Comparison of ENCODE assay signal across 9 cellular contexts in genomic region chr21:32403201-32403701, GRCh38. TPM values are rescaled to one million over a fixed set of nuclear protein-coding genes. Genes with fewer than 3 reads are reported as not detected.
A peak's percentile ranks its signal among the peaks of the same experiment; 100 is the strongest.
DNase-seq lines count a peak whose midpoint lies in the region; ATAC-seq and TF ChIP-seq lines count a peak whose summit lies in the region.
"Had no signal": no experiment of that assay in that cellular context is flagged by ENCODE, and none has a peak within 500 bp of the region (broad histone marks: within the 10 kb centered on the region; RNA-seq: fewer than 3 reads in every experiment).

No MANE protein-coding gene starts in this region.

- peak; percentile 84 to 91 for ATAC-seq in activated naive CD4-positive, alpha-beta T cell treated with anti-CD3 and anti-CD28 coated beads, Interleukin-2, amount 50 U/mL, for 72 hours
- ATAC-seq in GM18867 (IDR thresholded peaks at IDR 0.05; ENCODE audit: unreplicated experiment) (no peak), HG02588 (IDR thresholded peaks at IDR 0.05; ENCODE audit: unreplicated experiment) (no peak)

- no peak overlapping the region for H3K4me3 ChIP-seq in LNCaP clone FGC (ENCODE audit: low read depth, low read length)
- H3K4me3 ChIP-seq in SJCRH30, result no peak overlapping the region

- no peaks in the 10 kb centered on the region; the same call in 1 of the 2 replicates for H3K4me1 ChIP-seq in SJCRH30

- H3K9me3 Mint-ChIP-seq in activated naive CD4-positive, alpha-beta T cell treated with anti-CD3 and anti-CD28 coated beads, Interleukin-2, amount 50 U/mL, for 72 hours, result no peaks in the 10 kb centered on the region
- H3K9me3 Mint-ChIP-seq: stimulated activated naive CD8-positive, alpha-beta T cell treated with anti-CD3 and anti-CD28 coated beads, Interleukin-15, Interleukin-2, amounts not matched to agents 100 ng/mL and 50 ng/mL, for 24 hours had no signal

- intact Hi-C loops in head of caudate nucleus (cut with DNase I), result loop anchor here (5.0 kb wide), 1 partner anchor 194 kb away; no protein-coding TSS in a partner anchor

- H3K27me3 ChIP-seq in SJCRH30, result peaks cover 5% of the 10 kb centered on the region; the same call in 1 of the 2 replicates

- no peak overlapping the region for H3K27ac Mint-ChIP-seq in activated naive CD4-positive, alpha-beta T cell treated with anti-CD3 and anti-CD28 coated beads, Interleukin-2, amount 50 U/mL, for 72 hours
- H3K27ac Mint-ChIP-seq: stimulated activated naive CD8-positive, alpha-beta T cell treated with anti-CD3 and anti-CD28 coated beads, Interleukin-15, Interleukin-2, amounts not matched to agents 100 ng/mL and 50 ng/mL, for 24 hours had no signal

- peak; percentile 15 for DNase-seq in DMS114 treated with DMSO at 0.1 percent for 48 hours (lab: John Stamatoyannopoulos, UW; ENCODE audit: unreplicated experiment)
- no peak for DNase-seq in LNCaP clone FGC (ENCODE audit: low read depth)
- DNase-seq in SJCRH30, result peak; percentile 68 to 85
- peak in 1 of 2 donors; percentile 81 for DNase-seq in activated naive CD4-positive, alpha-beta T cell treated with anti-CD3 and anti-CD28 coated beads, Interleukin-2, amount 50 U/mL, for 72 hours (ENCODE audit: low spot score in 2 of 2)
- peak in 39 of 42 donors; percentile 21 to 87 (median 66) for DNase-seq in head of caudate nucleus
- peak; percentile 65 for DNase-seq in putamen (ENCODE audit: low spot score)

- peak; percentile 66 for TF ChIP-seq CTCF in LNCaP clone FGC (IDR thresholded peaks at IDR 0.05; ENCODE audit: control insufficient read depth, extremely low read depth, insufficient read depth)

- no peaks in the 10 kb centered on the region for H3K9me3 ChIP-seq in SJCRH30 (replicated peaks)

- H3K36me3 Mint-ChIP-seq in activated naive CD4-positive, alpha-beta T cell treated with anti-CD3 and anti-CD28 coated beads, Interleukin-2, amount 50 U/mL, for 72 hours, result no peaks in the 10 kb centered on the region

- H3K36me3 ChIP-seq in SJCRH30, result no peaks in the 10 kb centered on the region

- no peak overlapping the region for H3K27ac ChIP-seq in SJCRH30

RNA-seq across cellular contexts. Expression of gene EVA1C, which starts 9.3 kb away (rescaled TPM):
- total RNA-seq in SJCRH30 (2014; rRNA removed; shearing (Covaris generic)), result 0.10 and 0.13 TPM in 2 replicates
- 10 to 100 TPM in 1 of 2 donors, 1 to 10 TPM in 1; 7.8 to 15.2 TPM for total RNA-seq in activated naive CD4-positive, alpha-beta T cell treated with anti-CD3 and anti-CD28 coated beads, Interleukin-2, amount 50 U/mL, for 72 hours

RNA-seq across cellular contexts. Expression of gene URB1, which starts 10.4 kb away (rescaled TPM):
- total RNA-seq in SJCRH30 (2014; rRNA removed; shearing (Covaris generic)), result 21.8 and 22.9 TPM in 2 replicates
- 10 to 100 TPM; 20.5 to 25.3 TPM for total RNA-seq in activated naive CD4-positive, alpha-beta T cell treated with anti-CD3 and anti-CD28 coated beads, Interleukin-2, amount 50 U/mL, for 72 hours

Comparison
In these comparisons a context has a peak if more than half of its experiments do, and no peak if none do; other contexts are left out.
1. ATAC-seq: peak in activated naive CD4-positive, alpha-beta T cell treated with anti-CD3 and anti-CD28 coated beads, Interleukin-2, amount 50 U/mL, for 72 hours (2 of 2); none in GM18867 (single experiment) and HG02588 (single experiment).